In genomic region chr5:39521945-39522590, GRCh38 we compare ENCODE assay signal across 23 cellular contexts.
"Had no signal": no experiment of that assay in that cellular context is flagged by ENCODE, and none has a peak within 500 bp of the region (broad histone marks: within the 10 kb centered on the region; RNA-seq: fewer than 3 reads in every experiment).

No MANE protein-coding gene starts in this region.

- H3K27me3 ChIP-seq: adrenal gland had no signal

- H3K27ac ChIP-seq: adrenal gland had no signal

- H3K4me3 ChIP-seq: adrenal gland had no signal

- H3K27me3 Mint-ChIP-seq: activated naive CD4-positive, alpha-beta T cell treated with anti-CD3 and anti-CD28 coated beads, Interleukin-2, amount 10 ng/mL, durations not matched to agents 7 days and 5 days; activated naive CD8-positive, alpha-beta T cell treated with anti-CD3 and anti-CD28 coated beads for 36 hours had no signal

- H3K4me3 Mint-ChIP-seq: activated CD8-positive, alpha-beta T cell treated with anti-CD3 and anti-CD28 coated beads, Interleukin-2, amount 10 ng/mL, durations not matched to agents 7 days and 5 days; activated naive CD4-positive, alpha-beta T cell treated with anti-CD3 and anti-CD28 coated beads, Interleukin-2, amount 10 ng/mL, durations not matched to agents 7 days and 5 days; activated naive CD8-positive, alpha-beta T cell treated with anti-CD3 and anti-CD28 coated beads for 36 hours; activated T-cell treated with anti-CD3 and anti-CD28 coated beads, Interleukin-2, amount 50 U/mL, for 24 hours; T-helper 1 cell treated with Interleukin-12 subunit alpha and Interleukin-12 subunit beta and Interleukin-4 antibody, amounts not matched to agents 30 μg/mL and 1 μg/mL, for 36 hours; WTC11 had no signal

- H3K27ac Mint-ChIP-seq: activated CD8-positive, alpha-beta T cell treated with anti-CD3 and anti-CD28 coated beads, Interleukin-2, amount 10 ng/mL, durations not matched to agents 7 days and 5 days; activated naive CD4-positive, alpha-beta T cell treated with anti-CD3 and anti-CD28 coated beads, Interleukin-2, amount 10 ng/mL, durations not matched to agents 7 days and 5 days; activated naive CD8-positive, alpha-beta T cell treated with anti-CD3 and anti-CD28 coated beads for 36 hours; activated T-cell treated with anti-CD3 and anti-CD28 coated beads, Interleukin-2, amount 50 U/mL, for 24 hours; T-helper 1 cell treated with Interleukin-12 subunit alpha and Interleukin-12 subunit beta and Interleukin-4 antibody, amounts not matched to agents 30 μg/mL and 1 μg/mL, for 36 hours; WTC11 had no signal

- ATAC-seq: activated CD8-positive, alpha-beta T cell treated with anti-CD3 and anti-CD28 coated beads, Interleukin-2, amount 10 ng/mL, durations not matched to agents 7 days and 5 days; PC-3; WTC11 had no signal

- H3K9me3 ChIP-seq: adrenal gland had no signal

- H3K4me1 Mint-ChIP-seq: activated naive CD4-positive, alpha-beta T cell treated with anti-CD3 and anti-CD28 coated beads, Interleukin-2, amount 10 ng/mL, durations not matched to agents 7 days and 5 days had no signal

- H3K36me3 Mint-ChIP-seq: activated naive CD4-positive, alpha-beta T cell treated with anti-CD3 and anti-CD28 coated beads, Interleukin-2, amount 10 ng/mL, durations not matched to agents 7 days and 5 days; activated naive CD8-positive, alpha-beta T cell treated with anti-CD3 and anti-CD28 coated beads for 36 hours; WTC11 had no signal

- H3K9me3 Mint-ChIP-seq: activated naive CD4-positive, alpha-beta T cell treated with anti-CD3 and anti-CD28 coated beads, Interleukin-2, amount 10 ng/mL, durations not matched to agents 7 days and 5 days; activated naive CD8-positive, alpha-beta T cell treated with anti-CD3 and anti-CD28 coated beads for 36 hours; activated T-cell treated with anti-CD3 and anti-CD28 coated beads, Interleukin-2, amount 50 U/mL, for 24 hours; T-helper 1 cell treated with Interleukin-12 subunit alpha and Interleukin-12 subunit beta and Interleukin-4 antibody, amounts not matched to agents 30 μg/mL and 1 μg/mL, for 36 hours had no signal

- H3K36me3 ChIP-seq: adrenal gland had no signal

- DNase-seq: activated CD4-positive, alpha-beta T cell treated with anti-CD3 and anti-CD28 coated beads for 48 hours; activated CD4-positive, alpha-beta T cell treated with anti-CD3 and anti-CD28 coated beads, Interleukin-2, amount 50 U/mL, for 4 hours; activated CD4-positive, CD25-positive, alpha-beta regulatory T cell treated with anti-CD3 and anti-CD28 coated beads, Interleukin-2, amount 50 U/mL, for 72 hours; activated CD8-positive, alpha-beta T cell treated with anti-CD3 and anti-CD28 coated beads, Interleukin-2, amount 10 ng/mL, durations not matched to agents 7 days and 5 days; activated gamma-delta T cell treated with Interleukin-2 at 50 U/mL for 16 hours; activated naive CD4-positive, alpha-beta T cell treated with anti-CD3 and anti-CD28 coated beads, Interleukin-2, amount 10 ng/mL, durations not matched to agents 7 days and 5 days; activated naive CD8-positive, alpha-beta T cell treated with anti-CD3 and anti-CD28 coated beads for 36 hours; activated T-cell treated with anti-CD3 and anti-CD28 coated beads, Interleukin-2, amount 50 U/mL, for 24 hours; adrenal gland; anterior cingulate cortex; KG1; MV-4-11; NCI-H1092 treated with DMSO at 0.1 percent for 48 hours; NCI-H1417 treated with DMSO at 0.1 percent for 48 hours; NCI-H1694; NCI-H2029; NCI-H345; NCI-H510A; NCI-H69; PC-3; SHP77 had no signal
